Comparison of ENCODE assay signal across 11 cellular contexts in the genomic region with DNA sequence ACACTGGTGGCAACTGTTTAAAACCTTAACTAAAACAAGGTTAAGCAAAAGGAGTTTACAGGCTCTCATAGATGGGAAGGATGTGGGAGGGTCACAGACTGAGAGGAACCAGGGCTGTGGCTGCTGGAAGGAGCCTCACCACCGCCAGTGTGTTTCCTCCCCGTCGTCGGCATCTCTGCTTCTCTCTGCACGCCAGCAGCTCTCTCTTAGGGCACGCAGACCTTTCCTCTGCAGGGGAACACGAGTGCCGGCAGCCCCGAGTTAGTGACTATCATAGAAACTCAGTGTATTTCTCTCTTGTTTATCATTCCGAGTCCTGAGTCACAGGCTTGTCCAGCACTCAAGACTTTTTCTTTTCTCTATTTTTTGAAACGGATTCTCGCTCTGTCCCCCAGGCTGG. TPM values are rescaled to one million over a fixed set of nuclear protein-coding genes. Genes with fewer than 3 reads are reported as not detected.
A peak's percentile ranks its signal among the peaks of the same experiment; 100 is the strongest.
DNase-seq lines count a peak whose midpoint lies in the region; ATAC-seq and TF ChIP-seq lines count a peak whose summit lies in the region.
"Had no signal": no experiment of that assay in that cellular context is flagged by ENCODE, and none has a peak within 500 bp of the region (broad histone marks: within the 10 kb centered on the region; RNA-seq: fewer than 3 reads in every experiment).

No MANE protein-coding gene starts in this region.

- BruUV-seq in IMR-90 (replicated peaks; lab: Mats Ljungman, UMichigan) = no TSS peak

- no peak overlapping the region for H3K9ac ChIP-seq in IMR-90 (ENCODE audit: low read depth, low read length)

- DNase-seq in IMR-90 (peak; percentile 22), gastrocnemius medialis (no peak), sigmoid colon (no peak), occipital lobe (lab: John Stamatoyannopoulos, UW) (no peak), NCI-H524 (lab: John Stamatoyannopoulos, UW) (no peak)
- peak; percentile 30 to 35 for DNase-seq in activated CD4-positive, alpha-beta T cell treated with anti-CD3 and anti-CD28 coated beads for 4 hours
- DNase-seq in effector CD4-positive, alpha-beta T cell = peak; percentile 24
- DNase-seq: NCI-H2107 had no signal

- H2AFZ ChIP-seq in IMR-90 (replicated peaks; ENCODE audit: low read length, poor library complexity) = peak overlapping the region; percentile 34

- POLR2A ChIA-PET in IMR-90 (lab: Charles Lee; ENCODE audit: unreplicated experiment) = no interaction called here

- no peak overlapping the region for H2BK120ac ChIP-seq in IMR-90 (ENCODE audit: low read depth, low read length)

- WGBS in IMR-90 (ENCODE audit: extremely low coverage in 2 of 2, insufficient read length in 1 of 2), 2 experiments = 86% methylated on average over 8 of the region's 12 CpGs; no CpG with 5 or more reads in 1 of the 2 experiments
- 48 to 81% methylated on average over 12 of the region's 12 CpGs for WGBS in sigmoid colon, 2 donors

- no peak overlapping the region for H3K4me2 ChIP-seq in IMR-90 (ENCODE audit: low read depth, low read length)

- intact Hi-C loops in IMR-90 (cut with micrococcal nuclease) (no loop called here), gastrocnemius medialis (cut with DNase I; ENCODE audit: low total_unique reads) (no loop called here), sigmoid colon (cut with DNase I) (no loop called here)

- no peaks in the 10 kb centered on the region for H3K9me1 ChIP-seq in IMR-90 (ENCODE audit: insufficient read depth, low read length)

- H4K5ac ChIP-seq in IMR-90 (ENCODE audit: low read depth, low read length) = no peak overlapping the region

- H2BK5ac ChIP-seq in IMR-90 (ENCODE audit: low read depth, low read length, poor library complexity, severe bottlenecking) = no peak overlapping the region

- H3K9me3 ChIP-seq in IMR-90 (ENCODE audit: control insufficient read depth, insufficient read depth, low read length) (no peaks in the 10 kb centered on the region), gastrocnemius medialis (no peaks in the 10 kb centered on the region), sigmoid colon (no peaks in the 10 kb centered on the region)

- H2BK15ac ChIP-seq in IMR-90 (ENCODE audit: low read depth, low read length) = no peak overlapping the region

- H2AK9ac ChIP-seq in IMR-90 (replicated peaks; ENCODE audit: low read depth, low read length, poor library complexity) = peak overlapping the region; percentile 42

- no peaks in the 10 kb centered on the region for H4K20me1 ChIP-seq in IMR-90 (ENCODE audit: insufficient read depth, low read length)

- no peak overlapping the region for H3K4me3 ChIP-seq in IMR-90 (ENCODE audit: insufficient read depth, low read depth, low read length)
- H3K4me3 ChIP-seq in gastrocnemius medialis = no peak overlapping the region
- no peak overlapping the region for H3K4me3 ChIP-seq in sigmoid colon
- H3K4me3 ChIP-seq: SK-N-MC had no signal

- no peak overlapping the region for H4K91ac ChIP-seq in IMR-90 (ENCODE audit: insufficient read depth, low read depth, low read length)

- H3K36me3 ChIP-seq in IMR-90 (ENCODE audit: control insufficient read depth, insufficient read depth, low read length) = no peaks in the 10 kb centered on the region
- H3K36me3 ChIP-seq in gastrocnemius medialis = no peaks in the 10 kb centered on the region
- H3K36me3 ChIP-seq in sigmoid colon = no peaks in the 10 kb centered on the region

- H2AK5ac ChIP-seq in IMR-90 (ENCODE audit: low read depth, low read length) = no peak overlapping the region

- peak; percentile 68 for ATAC-seq in IMR-90 (ENCODE audit: low read depth)
- peak; percentile 27 to 45 for ATAC-seq in gastrocnemius medialis
- no peak for ATAC-seq in SK-N-SH treated with all-trans-retinoic acid at 6 μM for 48 hours

- TF ChIP-seq POLR2A in IMR-90 (IDR thresholded peaks at IDR 0.05; ENCODE audit: low read depth, low read length) (no peak), gastrocnemius medialis (IDR thresholded peaks at IDR 0.05) (no peak), sigmoid colon (IDR thresholded peaks at IDR 0.05) (no peak)

- no peak for TF ChIP-seq EP300 in sigmoid colon (IDR thresholded peaks at IDR 0.05)

- in situ Hi-C loops in IMR-90 (cut with MboI; ENCODE audit: low sequenced_read_pairs) (no loop called here), gastrocnemius medialis (cut with MboI; ENCODE audit: low sequenced_read_pairs in 4 of 4) (no loop called here)

- H3K18ac ChIP-seq in IMR-90 (ENCODE audit: low read depth, low read length) = no peak overlapping the region

- H3K79me1 ChIP-seq in IMR-90 (ENCODE audit: low read depth in 1 of 2, low read length in 2 of 2) = no peaks in the 10 kb centered on the region

- no peak overlapping the region for H2BK20ac ChIP-seq in IMR-90 (ENCODE audit: low read depth, low read length)

- no peak overlapping the region for H3K14ac ChIP-seq in IMR-90 (replicated peaks; ENCODE audit: low read depth, low read length)

- no peaks in the 10 kb centered on the region for H3K27me3 ChIP-seq in IMR-90 (ENCODE audit: control insufficient read depth, insufficient read depth, low read length)
- H3K27me3 ChIP-seq in gastrocnemius medialis = no peaks in the 10 kb centered on the region
- H3K27me3 ChIP-seq in sigmoid colon = no peaks in the 10 kb centered on the region

- H3K56ac ChIP-seq in IMR-90 (ENCODE audit: extremely low read depth, insufficient read depth, low read length) = no peak overlapping the region

- no peak overlapping the region for H3K27ac ChIP-seq in IMR-90 (ENCODE audit: insufficient read depth, low read length)
- peak overlapping the region in 3 of 4 donors; percentile 46 to 57 (median 46) for H3K27ac ChIP-seq in gastrocnemius medialis
- H3K27ac ChIP-seq in sigmoid colon = no peak overlapping the region
- H3K27ac ChIP-seq: SK-N-MC had no signal

- dilution Hi-C loops in IMR-90 (cut with HindIII; ENCODE audit: low sequenced_read_pairs, unreplicated experiment) = no loop called here

- no peak for TF ChIP-seq RAD21 in IMR-90 (IDR thresholded peaks at IDR 0.05; ENCODE audit: low read length)

- H3K4ac ChIP-seq in IMR-90 (ENCODE audit: low read depth, low read length) = no peak overlapping the region

- TF ChIP-seq CTCF in IMR-90 (conservative IDR thresholded peaks at IDR 0.05; ENCODE audit: low read depth, low read length) (no peak), gastrocnemius medialis (IDR thresholded peaks at IDR 0.05 in 4 of 5, conservative IDR thresholded peaks at IDR 0.05 in 1 of 5) (no peak), sigmoid colon (IDR thresholded peaks at IDR 0.05) (no peak)

- H3K4me1 ChIP-seq in IMR-90 (ENCODE audit: control insufficient read depth, insufficient read depth, low read length) (no peaks in the 10 kb centered on the region), gastrocnemius medialis (peaks cover 0 to 5% of the 10 kb centered on the region in 2 donors), sigmoid colon (no peaks in the 10 kb centered on the region)

- CTCF ChIA-PET in IMR-90 (lab: Yijun Ruan, JAX) = no interaction called here

- no peak overlapping the region for H3K23ac ChIP-seq in IMR-90 (ENCODE audit: low read depth, low read length)

- H4K8ac ChIP-seq in IMR-90 (ENCODE audit: low read depth in 2 of 2, low read length in 2 of 2) = no peak overlapping the region

TF ChIP-seq in IMR-90, 13 proteins besides CTCF, POLR2A, EP300 and RAD21 (continues in another document):
- TF ChIP-seq ELK1 (IDR thresholded peaks at IDR 0.05; ENCODE audit: borderline replicate concordance, low read depth, low read length) (no peak), RFX5 (IDR thresholded peaks at IDR 0.05; ENCODE audit: low read depth, low read length) (no peak), MAFK (IDR thresholded peaks at IDR 0.05; ENCODE audit: low read depth, low read length) (no peak), CHD1 (IDR thresholded peaks at IDR 0.05; ENCODE audit: low read depth, low read length) (no peak), FOS (IDR thresholded peaks at IDR 0.05; ENCODE audit: low read depth, low read length) (no peak), RCOR1 (IDR thresholded peaks at IDR 0.05; ENCODE audit: insufficient replicate concordance, low read length) (no peak), BHLHE40 (IDR thresholded peaks at IDR 0.05; ENCODE audit: low read depth, low read length) (no peak)

TF ChIP-seq in SK-N-SH treated with all-trans-retinoic acid at 6 μM for 48 hours, 23 proteins besides CTCF, POLR2A, EP300 and RAD21:
- TF ChIP-seq ESRRG (CRISPR knock-in tag; IDR thresholded peaks at IDR 0.05) = no peak
- TF ChIP-seq TCF4 (CRISPR knock-in tag; IDR thresholded peaks at IDR 0.05; ENCODE audit: borderline replicate concordance) = no peak
- TF ChIP-seq GLIS3 (CRISPR knock-in tag; IDR thresholded peaks at IDR 0.05) = no peak
- TF ChIP-seq OSR1 (CRISPR knock-in tag; IDR thresholded peaks at IDR 0.05) = no peak
- TF ChIP-seq BACH2 (CRISPR knock-in tag; IDR thresholded peaks at IDR 0.05; ENCODE audit: borderline replicate concordance) = no peak
- TF ChIP-seq, protein P1, sequence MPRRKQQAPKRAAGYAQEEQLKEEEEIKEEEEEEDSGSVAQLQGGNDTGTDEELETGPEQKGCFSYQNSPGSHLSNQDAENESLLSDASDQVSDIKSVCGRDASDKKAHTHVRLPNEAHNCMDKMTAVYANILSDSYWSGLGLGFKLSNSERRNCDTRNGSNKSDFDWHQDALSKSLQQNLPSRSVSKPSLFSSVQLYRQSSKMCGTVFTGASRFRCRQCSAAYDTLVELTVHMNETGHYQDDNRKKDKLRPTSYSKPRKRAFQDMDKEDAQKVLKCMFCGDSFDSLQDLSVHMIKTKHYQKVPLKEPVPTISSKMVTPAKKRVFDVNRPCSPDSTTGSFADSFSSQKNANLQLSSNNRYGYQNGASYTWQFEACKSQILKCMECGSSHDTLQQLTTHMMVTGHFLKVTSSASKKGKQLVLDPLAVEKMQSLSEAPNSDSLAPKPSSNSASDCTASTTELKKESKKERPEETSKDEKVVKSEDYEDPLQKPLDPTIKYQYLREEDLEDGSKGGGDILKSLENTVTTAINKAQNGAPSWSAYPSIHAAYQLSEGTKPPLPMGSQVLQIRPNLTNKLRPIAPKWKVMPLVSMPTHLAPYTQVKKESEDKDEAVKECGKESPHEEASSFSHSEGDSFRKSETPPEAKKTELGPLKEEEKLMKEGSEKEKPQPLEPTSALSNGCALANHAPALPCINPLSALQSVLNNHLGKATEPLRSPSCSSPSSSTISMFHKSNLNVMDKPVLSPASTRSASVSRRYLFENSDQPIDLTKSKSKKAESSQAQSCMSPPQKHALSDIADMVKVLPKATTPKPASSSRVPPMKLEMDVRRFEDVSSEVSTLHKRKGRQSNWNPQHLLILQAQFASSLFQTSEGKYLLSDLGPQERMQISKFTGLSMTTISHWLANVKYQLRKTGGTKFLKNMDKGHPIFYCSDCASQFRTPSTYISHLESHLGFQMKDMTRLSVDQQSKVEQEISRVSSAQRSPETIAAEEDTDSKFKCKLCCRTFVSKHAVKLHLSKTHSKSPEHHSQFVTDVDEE (CRISPR knock-in tag; IDR thresholded peaks at IDR 0.05) = no peak
- TF ChIP-seq PPARA (CRISPR knock-in tag; IDR thresholded peaks at IDR 0.05; ENCODE audit: borderline replicate concordance) = no peak

RNA-seq across cellular contexts. Expression of gene SH2D4B, which starts 8.1 kb away (rescaled TPM):
- total RNA-seq in IMR-90 (2012; rRNA removed) = not detected in 2 replicates
- polyA plus RNA-seq in IMR-90 (2012; rRNA removed) = not detected in 2 replicates
- not detected in 2 replicates for polyA plus RNA-seq in IMR-90 (2012; cell fraction: cytosol; rRNA removed)
- not detected in 2 replicates for polyA plus RNA-seq in IMR-90 (2012; cell fraction: nucleus; rRNA removed; ENCODE audit: low replicate concordance)
- total RNA-seq in gastrocnemius medialis = not detected
- under 1 TPM in 1 of 4 donors, not detected in 3; 0.33 TPM for total RNA-seq in sigmoid colon
- under 1 TPM in 1 of 3 donors, not detected in 2; 0.06 TPM for polyA plus RNA-seq in sigmoid colon
- total RNA-seq in occipital lobe = 1.4 TPM
- total RNA-seq: endothelial cell of umbilical vein had no signal
- polyA plus RNA-seq: endothelial cell of umbilical vein had no signal

Comparison
In these comparisons a context has a peak if more than half of its experiments do, and no peak if none do; other contexts are left out.
1. DNase-seq: peak in IMR-90 (single experiment), activated CD4-positive, alpha-beta T cell treated with anti-CD3 and anti-CD28 coated beads for 4 hours (2 of 2) and effector CD4-positive, alpha-beta T cell (single experiment); none in gastrocnemius medialis (0 of 2), sigmoid colon (single experiment), occipital lobe (single experiment) and NCI-H524 (0 of 2).
2. H3K27ac ChIP-seq: peak in gastrocnemius medialis (3 of 4); none in IMR-90 (single experiment) and sigmoid colon (0 of 4).